9 cellular contexts compared by ENCODE assay signal in genomic region chrX:10110316-10110932, GRCh38. TPM values are rescaled to one million over a fixed set of nuclear protein-coding genes. Genes with fewer than 3 reads are reported as not detected.
DNase-seq lines count a peak whose midpoint lies in the region; ATAC-seq and TF ChIP-seq lines count a peak whose summit lies in the region.
"Had no signal": no experiment of that assay in that cellular context is flagged by ENCODE, and none has a peak within 500 bp of the region (broad histone marks: within the 10 kb centered on the region; RNA-seq: fewer than 3 reads in every experiment).

No MANE protein-coding gene starts in this region.

- H3K27me3 ChIP-seq in sigmoid colon (no peaks in the 10 kb centered on the region), PC-3 (ENCODE audit: low read length) (no peaks in the 10 kb centered on the region)

- H3K27ac ChIP-seq in cingulate gyrus (ENCODE audit: low read depth, low read length) (peak overlapping the region; percentile 5), sigmoid colon (peak overlapping the region; percentile 53 to 78 (median 70)), PC-3 (ENCODE audit: low read length) (no peak overlapping the region)

- TF ChIP-seq CTCF in sigmoid colon (IDR thresholded peaks at IDR 0.05) (no peak), PC-3 (conservative IDR thresholded peaks at IDR 0.05; ENCODE audit: low read depth, low read length) (no peak)

- H3K4me3 ChIP-seq in sigmoid colon (no peak overlapping the region), PC-3 (ENCODE audit: low read length) (no peak overlapping the region)

- H3K4me1 ChIP-seq in sigmoid colon: peaks cover 0 to 70% (median 46%) of the 10 kb centered on the region in 4 donors
- no peaks in the 10 kb centered on the region for H3K4me1 ChIP-seq in PC-3 (ENCODE audit: insufficient read depth, low read length)

- no peaks in the 10 kb centered on the region for H3K79me2 ChIP-seq in PC-3 (ENCODE audit: low read length)

- BruUV-seq in PC-3 (replicated peaks; lab: Mats Ljungman, UMichigan): no TSS peak

- H3K9me3 ChIP-seq in sigmoid colon: no peaks in the 10 kb centered on the region
- H3K9me3 ChIP-seq in PC-3 (ENCODE audit: low read length): no peaks in the 10 kb centered on the region

- no peaks in the 10 kb centered on the region for H3K36me3 ChIP-seq in sigmoid colon
- H3K36me3 ChIP-seq in PC-3 (ENCODE audit: low read depth, low read length): no peaks in the 10 kb centered on the region; the same call in none of the 2 replicates

- intact Hi-C loops in sigmoid colon (cut with DNase I): loop anchor here (5.0 kb wide), 1 partner anchor 98 kb away; no protein-coding TSS in a partner anchor
- intact Hi-C loops in PC-3 (cut with micrococcal nuclease): no loop called here

- no peaks in the 10 kb centered on the region for H3F3A ChIP-seq in PC-3 (ENCODE audit: low read length, unreplicated experiment)

- in situ Hi-C loops in G401 (cut with HindIII; ENCODE audit: low sequenced_read_pairs): no loop called here

- CTCF ChIA-PET in PC-3 (lab: Charles Lee): no interaction called here

- H3K9me2 ChIP-seq in PC-3 (replicated peaks; ENCODE audit: low read length): no peaks in the 10 kb centered on the region

- no peak overlapping the region for H3K4me2 ChIP-seq in PC-3 (ENCODE audit: low read length)

- DNase-seq in G401 (ENCODE audit: low spot score) (peak; percentile 50), sigmoid colon (no peak), NCI-H82 (lab: John Stamatoyannopoulos, UW) (no peak), germinal center (ENCODE audit: low spot score) (no peak), T1000 (lab: John Stamatoyannopoulos, UW) (no peak), PC-3 (no peak)
- DNase-seq: HCEC 1CT had no signal

- peak; percentile 3 for ATAC-seq in HG02981 (IDR thresholded peaks at IDR 0.05; ENCODE audit: unreplicated experiment)
- no peak for ATAC-seq in PC-3

- POLR2A ChIA-PET in PC-3 (lab: Charles Lee; ENCODE audit: unreplicated experiment): no interaction called here

- H3K9ac ChIP-seq in PC-3 (ENCODE audit: low read length): no peak overlapping the region

- H4K20me1 ChIP-seq in PC-3 (ENCODE audit: low read length): no peaks in the 10 kb centered on the region

- WGBS in sigmoid colon, 2 donors: 69 to 84% methylated on average over 16 of the region's 16 CpGs

- TF ChIP-seq EP300 in sigmoid colon (IDR thresholded peaks at IDR 0.05): no peak

- no peak overlapping the region for H2AFZ ChIP-seq in PC-3 (ENCODE audit: low read length)

- no peak for TF ChIP-seq POLR2A in sigmoid colon (IDR thresholded peaks at IDR 0.05)

RNA-seq across cellular contexts. Expression of gene CLCN4, which starts 46.4 kb away (rescaled TPM):
- total RNA-seq in G401 (2014; rRNA removed; shearing (Covaris generic)): 2.6 and 3.6 TPM in 2 replicates
- total RNA-seq in sigmoid colon (1 to 10 TPM in 1 of 4 donors, under 1 TPM in 3; 0.66 to 1.1 (median 0.83) TPM), PC-3 (2014; rRNA removed) (13.7 and 16.3 TPM in 2 replicates)
- polyA plus RNA-seq in sigmoid colon: under 1 TPM; under 0.01 to 0.96 (median 0.69) TPM
